ENCODE assay signal across 29 cellular contexts in genomic region chr1:76266762-76267161, GRCh38.
DNase-seq lines count a peak whose midpoint lies in the region; ATAC-seq and TF ChIP-seq lines count a peak whose summit lies in the region.
"Had no signal": no experiment of that assay in that cellular context is flagged by ENCODE, and none has a peak within 500 bp of the region (broad histone marks: within the 10 kb centered on the region; RNA-seq: fewer than 3 reads in every experiment).

No MANE protein-coding gene starts in this region.

- peaks cover 2% of the 10 kb centered on the region for H3K27me3 Mint-ChIP-seq in T-helper 2 cell treated with Interferon-gamma antibody and Interleukin-4, amounts not matched to agents 5 μg/mL and 100 μg/mL, for 36 hours (ENCODE audit: low read depth)
- H3K27me3 Mint-ChIP-seq in activated naive CD8-positive, alpha-beta T cell treated with anti-CD3 and anti-CD28 coated beads, Interleukin-2, amount 50 U/mL, for 24 hours = no peaks in the 10 kb centered on the region
- H3K27me3 Mint-ChIP-seq: B cell; effector memory CD8-positive, alpha-beta T cell had no signal

- intact Hi-C loops in right cardiac atrium (cut with DNase I) = no loop called here

- H3K27me3 ChIP-seq in right cardiac atrium (ENCODE audit: control insufficient read depth, insufficient read depth) (no peaks in the 10 kb centered on the region), right atrium auricular region (no peaks in the 10 kb centered on the region)
- H3K27me3 ChIP-seq: ascending aorta, cardiac muscle cell, esophagus muscularis mucosa, foreskin keratinocyte, neutrophil had no signal

- DNase-seq in T-helper 2 cell treated with Interferon-gamma antibody and Interleukin-4, amounts not matched to agents 5 μg/mL and 100 μg/mL, for 36 hours (ENCODE audit: low spot score) = no peak
- DNase-seq in T-helper 2 cell (no peak), right cardiac atrium (no peak), right atrium auricular region (ENCODE audit: low spot score) (no peak), GDM1 (lab: John Stamatoyannopoulos, UW) (no peak), middle frontal gyrus (ENCODE audit: extremely low spot score, low spot score) (no peak)
- no peak for DNase-seq in activated naive CD8-positive, alpha-beta T cell treated with anti-CD3 and anti-CD28 coated beads, Interleukin-2, amount 50 U/mL, for 24 hours
- DNase-seq: activated CD8-positive, alpha-beta memory T cell treated with anti-CD3 and anti-CD28 coated beads for 24 hours; activated gamma-delta T cell; activated T-cell treated with anti-CD3 and anti-CD28 coated beads, Interleukin-2, amount 50 U/mL, for 1 hour; DMS53; effector memory CD8-positive, alpha-beta T cell; foreskin keratinocyte; Kasumi-1; mammary epithelial cell; MV-4-11; NCI-H146; NCI-H2107; stimulated activated naive CD4-positive, alpha-beta T cell treated with Interleukin-2 at 50 U/mL for 16 hours; T-helper 9 cell had no signal

- peak overlapping the region; percentile 63 for H3K4me3 Mint-ChIP-seq in T-helper 2 cell treated with Interferon-gamma antibody and Interleukin-4, amounts not matched to agents 5 μg/mL and 100 μg/mL, for 36 hours
- H3K4me3 Mint-ChIP-seq in activated naive CD8-positive, alpha-beta T cell treated with anti-CD3 and anti-CD28 coated beads, Interleukin-2, amount 50 U/mL, for 24 hours = no peak overlapping the region
- H3K4me3 Mint-ChIP-seq: B cell; effector memory CD8-positive, alpha-beta T cell had no signal

- H3K9me3 ChIP-seq in right cardiac atrium (ENCODE audit: control insufficient read depth, low read length) = no peaks in the 10 kb centered on the region
- no peaks in the 10 kb centered on the region for H3K9me3 ChIP-seq in right atrium auricular region
- H3K9me3 ChIP-seq: ascending aorta, esophagus muscularis mucosa, neutrophil, prostate gland had no signal

- H3K4me1 ChIP-seq in right cardiac atrium (ENCODE audit: control insufficient read depth, insufficient read depth, low read length) (peaks cover 6% of the 10 kb centered on the region), right atrium auricular region (no peaks in the 10 kb centered on the region)
- H3K4me1 ChIP-seq: ascending aorta, foreskin keratinocyte, prostate gland had no signal

- no peaks in the 10 kb centered on the region for H3K36me3 Mint-ChIP-seq in T-helper 2 cell treated with Interferon-gamma antibody and Interleukin-4, amounts not matched to agents 5 μg/mL and 100 μg/mL, for 36 hours (ENCODE audit: low read depth)
- H3K36me3 Mint-ChIP-seq in activated naive CD8-positive, alpha-beta T cell treated with anti-CD3 and anti-CD28 coated beads, Interleukin-2, amount 50 U/mL, for 24 hours (ENCODE audit: low read depth) = no peaks in the 10 kb centered on the region

- H3K27ac Mint-ChIP-seq in T-helper 2 cell treated with Interferon-gamma antibody and Interleukin-4, amounts not matched to agents 5 μg/mL and 100 μg/mL, for 36 hours = peak overlapping the region; percentile 89
- peak overlapping the region; percentile 44 for H3K27ac Mint-ChIP-seq in activated naive CD8-positive, alpha-beta T cell treated with anti-CD3 and anti-CD28 coated beads, Interleukin-2, amount 50 U/mL, for 24 hours
- H3K27ac Mint-ChIP-seq: B cell had no signal

- H3K9me3 Mint-ChIP-seq in T-helper 2 cell treated with Interferon-gamma antibody and Interleukin-4, amounts not matched to agents 5 μg/mL and 100 μg/mL, for 36 hours = peaks cover 4% of the 10 kb centered on the region
- H3K9me3 Mint-ChIP-seq in activated naive CD8-positive, alpha-beta T cell treated with anti-CD3 and anti-CD28 coated beads, Interleukin-2, amount 50 U/mL, for 24 hours = no peaks in the 10 kb centered on the region

- H3K4me1 Mint-ChIP-seq in T-helper 2 cell treated with Interferon-gamma antibody and Interleukin-4, amounts not matched to agents 5 μg/mL and 100 μg/mL, for 36 hours (ENCODE audit: low read depth) = peaks cover 48% of the 10 kb centered on the region
- H3K4me1 Mint-ChIP-seq in activated naive CD8-positive, alpha-beta T cell treated with anti-CD3 and anti-CD28 coated beads, Interleukin-2, amount 50 U/mL, for 24 hours = peaks cover 48% of the 10 kb centered on the region

- peak; percentile 59 to 77 for ATAC-seq in right cardiac atrium
- ATAC-seq in activated naive CD8-positive, alpha-beta T cell treated with anti-CD3 and anti-CD28 coated beads, Interleukin-2, amount 50 U/mL, for 24 hours = no peak
- no peak for ATAC-seq in HG02642 (IDR thresholded peaks at IDR 0.05; ENCODE audit: poor library complexity, unreplicated experiment)
- ATAC-seq: effector memory CD8-positive, alpha-beta T cell; foreskin keratinocyte; SK-N-SH treated with all-trans-retinoic acid at 6 μM for 48 hours had no signal

- 54% methylated on average over 4 of the region's 4 CpGs for WGBS in right cardiac atrium

- no peaks in the 10 kb centered on the region for H3K36me3 ChIP-seq in right atrium auricular region
- H3K36me3 ChIP-seq: ascending aorta, cardiac muscle cell, esophagus muscularis mucosa, neutrophil, prostate gland had no signal

- no peak overlapping the region for H3K27ac ChIP-seq in right cardiac atrium (ENCODE audit: low read length)
- H3K27ac ChIP-seq in right atrium auricular region = no peak overlapping the region
- H3K27ac ChIP-seq: ascending aorta, cardiac muscle cell, coronary artery, esophagus muscularis mucosa, foreskin keratinocyte, neutrophil, prostate gland had no signal

- no peak overlapping the region for H3K4me3 ChIP-seq in right cardiac atrium (ENCODE audit: low read length)
- H3K4me3 ChIP-seq in right atrium auricular region = no peak overlapping the region
- H3K4me3 ChIP-seq: ascending aorta, cardiac muscle cell, coronary artery, esophagus muscularis mucosa, prostate gland had no signal

- TF ChIP-seq CTCF in right atrium auricular region (IDR thresholded peaks at IDR 0.05) = no peak

Comparison
In these comparisons a context has a peak if more than half of its experiments do, and no peak if none do; other contexts are left out.
1. ATAC-seq: peak in right cardiac atrium (2 of 2); none in activated naive CD8-positive, alpha-beta T cell treated with anti-CD3 and anti-CD28 coated beads, Interleukin-2, amount 50 U/mL, for 24 hours (single experiment) and HG02642 (single experiment).